ENCODE assay signal across 10 cellular contexts in genomic region chr5:76081811-76082783, GRCh38. TPM values are rescaled to one million over a fixed set of nuclear protein-coding genes. Genes with fewer than 3 reads are reported as not detected.
DNase-seq lines count a peak whose midpoint lies in the region; ATAC-seq and TF ChIP-seq lines count a peak whose summit lies in the region.
"Had no signal": no experiment of that assay in that cellular context is flagged by ENCODE, and none has a peak within 500 bp of the region (broad histone marks: within the 10 kb centered on the region; RNA-seq: fewer than 3 reads in every experiment).

No MANE protein-coding gene starts in this region.

- intact Hi-C loops in CD4-positive, alpha-beta memory T cell (cut with micrococcal nuclease) = no loop called here

- no peaks in the 10 kb centered on the region for H3K36me3 ChIP-seq in CD4-positive, alpha-beta memory T cell (ENCODE audit: insufficient read depth, low read length)
- H3K36me3 ChIP-seq in HUES64 (ENCODE audit: insufficient read depth, low read length) = no peaks in the 10 kb centered on the region

- peaks cover 41 to 62% of the 10 kb centered on the region in 2 donors for H3K27me3 Mint-ChIP-seq in CD4-positive, alpha-beta memory T cell
- H3K27me3 Mint-ChIP-seq in chondrocyte (ENCODE audit: low read depth) = peaks cover 86% of the 10 kb centered on the region
- peaks cover 63 to 90% of the 10 kb centered on the region in 2 donors for H3K27me3 Mint-ChIP-seq in natural killer cell treated with Interleukin-12 subunit alpha and Interleukin-12 subunit beta and Interleukin-15 and Interleukin-18, amount 100 ng/mL, for 72 hours

- H3K9ac ChIP-seq in HUES64 (ENCODE audit: low read depth, low read length) = no peak overlapping the region

- 6% methylated on average over 45 of the region's 45 CpGs for WGBS in HUES64

- no peak overlapping the region for H3K4me3 ChIP-seq in CD4-positive, alpha-beta memory T cell (ENCODE audit: low read length in 2 of 2)
- peak overlapping the region; percentile 68 for H3K4me3 ChIP-seq in HUES64 (ENCODE audit: low read length)

- H3K27ac Mint-ChIP-seq in CD4-positive, alpha-beta memory T cell = no peak overlapping the region
- no peak overlapping the region for H3K27ac Mint-ChIP-seq in chondrocyte (ENCODE audit: unreplicated experiment)
- no peak overlapping the region for H3K27ac Mint-ChIP-seq in natural killer cell treated with Interleukin-12 subunit alpha and Interleukin-12 subunit beta and Interleukin-15 and Interleukin-18, amount 100 ng/mL, for 72 hours

- H3K36me3 Mint-ChIP-seq in CD4-positive, alpha-beta memory T cell = no peaks in the 10 kb centered on the region
- peaks cover 2% of the 10 kb centered on the region for H3K36me3 Mint-ChIP-seq in chondrocyte (ENCODE audit: low read depth)
- H3K36me3 Mint-ChIP-seq in natural killer cell treated with Interleukin-12 subunit alpha and Interleukin-12 subunit beta and Interleukin-15 and Interleukin-18, amount 100 ng/mL, for 72 hours = no peaks in the 10 kb centered on the region

- no peak overlapping the region for H3K27ac ChIP-seq in CD4-positive, alpha-beta memory T cell (ENCODE audit: low read depth, low read length)
- no peak overlapping the region for H3K27ac ChIP-seq in HUES64 (ENCODE audit: low read depth, low read length)

- no peaks in the 10 kb centered on the region for H3K9me3 ChIP-seq in CD4-positive, alpha-beta memory T cell (ENCODE audit: control insufficient read depth in 1 of 2, low read length in 2 of 2)
- no peaks in the 10 kb centered on the region for H3K9me3 ChIP-seq in HUES64 (ENCODE audit: insufficient read depth, low read depth, low read length)

- H3K4me1 Mint-ChIP-seq in CD4-positive, alpha-beta memory T cell = peaks cover 11 to 38% (median 27%) of the 10 kb centered on the region in 4 donors
- peaks cover 24% of the 10 kb centered on the region for H3K4me1 Mint-ChIP-seq in chondrocyte (ENCODE audit: low read depth)
- peaks cover 13 to 14% of the 10 kb centered on the region in 2 donors for H3K4me1 Mint-ChIP-seq in natural killer cell treated with Interleukin-12 subunit alpha and Interleukin-12 subunit beta and Interleukin-15 and Interleukin-18, amount 100 ng/mL, for 72 hours (ENCODE audit: low read depth in 2 of 2)

- ATAC-seq in natural killer cell treated with Interleukin-12 subunit alpha and Interleukin-12 subunit beta and Interleukin-15 and Interleukin-18, amount 100 ng/mL, for 72 hours = no peak
- ATAC-seq in HG03432 (IDR thresholded peaks at IDR 0.05; ENCODE audit: unreplicated experiment) = no peak
- ATAC-seq in HG02970 (IDR thresholded peaks at IDR 0.05; ENCODE audit: low FRiP score, unreplicated experiment) = no peak
- no peak for ATAC-seq in HG03045 (IDR thresholded peaks at IDR 0.05; ENCODE audit: unreplicated experiment)

- TF ChIP-seq CTCF in chondrocyte (IDR thresholded peaks at IDR 0.05) = no peak

- H3K9me3 Mint-ChIP-seq in CD4-positive, alpha-beta memory T cell = peaks cover 0 to 3% (median 0%) of the 10 kb centered on the region in 8 donors
- no peaks in the 10 kb centered on the region for H3K9me3 Mint-ChIP-seq in chondrocyte (ENCODE audit: low read depth)
- no peaks in the 10 kb centered on the region for H3K9me3 Mint-ChIP-seq in natural killer cell treated with Interleukin-12 subunit alpha and Interleukin-12 subunit beta and Interleukin-15 and Interleukin-18, amount 100 ng/mL, for 72 hours

- peaks cover 31% of the 10 kb centered on the region for H3K4me1 ChIP-seq in CD4-positive, alpha-beta memory T cell (ENCODE audit: insufficient read depth, low read length)
- H3K4me1 ChIP-seq in HUES64 (ENCODE audit: insufficient read depth, low read length) = peaks cover 5% of the 10 kb centered on the region

- DNase-seq in CD4-positive, alpha-beta memory T cell = no peak
- DNase-seq in chondrocyte (ENCODE audit: low spot score) (peak; percentile 87), HT-29 (ENCODE audit: low spot score) (no peak)
- no peak for DNase-seq in natural killer cell treated with Interleukin-12 subunit alpha and Interleukin-12 subunit beta and Interleukin-15 and Interleukin-18, amount 100 ng/mL, for 72 hours (ENCODE audit: low spot score)
- DNase-seq: GDM1, NCI-H446 treated with DMSO at 0.1 percent for 48 hours had no signal

- H3K4me3 Mint-ChIP-seq in CD4-positive, alpha-beta memory T cell = peak overlapping the region; percentile 52 to 78 (median 67)
- peak overlapping the region; percentile 68 for H3K4me3 Mint-ChIP-seq in chondrocyte (ENCODE audit: unreplicated experiment)
- H3K4me3 Mint-ChIP-seq in natural killer cell treated with Interleukin-12 subunit alpha and Interleukin-12 subunit beta and Interleukin-15 and Interleukin-18, amount 100 ng/mL, for 72 hours = peak overlapping the region; percentile 81

- CTCF ChIA-PET in CD4-positive, alpha-beta memory T cell (lab: Charles Lee; ENCODE audit: partially characterized antibody) = no interaction called here

- H3K27me3 ChIP-seq in CD4-positive, alpha-beta memory T cell (ENCODE audit: insufficient read depth, low read length) = peaks cover 35% of the 10 kb centered on the region
- peaks cover 99% of the 10 kb centered on the region for H3K27me3 ChIP-seq in HUES64 (ENCODE audit: insufficient read depth, low read length)

- POLR2A ChIA-PET in CD4-positive, alpha-beta memory T cell (lab: Charles Lee; ENCODE audit: partially characterized antibody) = no interaction called here

RNA-seq across cellular contexts. Expression of gene SV2C, which starts 1.1 kb away (rescaled TPM):
- total RNA-seq in CD4-positive, alpha-beta memory T cell = not detected
- under 1 TPM in 1 of 2 donors, not detected in 1; 0.02 TPM for polyA plus RNA-seq in CD4-positive, alpha-beta memory T cell
- polyA plus RNA-seq in HUES64 (2013, experiment 1 of 2) = 0.15 TPM
- 0.06 TPM for polyA plus RNA-seq in HUES64 (2013, experiment 2 of 2)
- total RNA-seq in chondrocyte = 0.02 TPM in 1 of 3 replicates, not detected in the others
- total RNA-seq in natural killer cell treated with Interleukin-12 subunit alpha and Interleukin-12 subunit beta and Interleukin-15 and Interleukin-18, amount 100 ng/mL, for 72 hours = under 1 TPM in 1 of 2 donors, not detected in 1; 0.06 TPM
- total RNA-seq in HT-29 (2014; rRNA removed; shearing (Covaris generic)) = 0.05 TPM in 1 of 2 replicates, not detected in the other
